In genomic region chr4:161183729-161184128, GRCh38 we compare ENCODE assay signal across 37 cellular contexts.
"Had no signal": no experiment of that assay in that cellular context is flagged by ENCODE, and none has a peak within 500 bp of the region (broad histone marks: within the 10 kb centered on the region; RNA-seq: fewer than 3 reads in every experiment).

No MANE protein-coding gene starts in this region.

- H3K27ac Mint-ChIP-seq: activated B cell treated with CpG ODN at 0.5 μM for 24 hours; activated CD4-positive, alpha-beta memory T cell treated with anti-CD3 and anti-CD28 coated beads for 36 hours; activated CD4-positive, alpha-beta T cell treated with anti-CD3 and anti-CD28 coated beads, Interleukin-2, amount 10 ng/mL, durations not matched to agents 24 days and 14 days; activated CD8-positive, alpha-beta T cell treated with anti-CD3 and anti-CD28 coated beads for 36 hours; activated naive CD4-positive, alpha-beta T cell treated with anti-CD3 and anti-CD28 coated beads for 36 hours; activated naive CD4-positive, alpha-beta T cell treated with anti-CD3 and anti-CD28 coated beads, Interleukin-2, amount 50 U/mL, for 72 hours; activated naive CD8-positive, alpha-beta T cell treated with anti-CD3 and anti-CD28 coated beads for 36 hours; activated T-cell treated with anti-CD3 and anti-CD28 coated beads, Interleukin-2, amount 50 U/mL, for 72 hours; activated T-helper 1 cell treated with anti-CD3 and anti-CD28 coated beads, Interleukin-12 subunit alpha, Interleukin-12 subunit beta, Interleukin-2, Interleukin-4 antibody, amounts not matched to agents 30 ng/mL and 10 ng/mL and 1 ng/mL, durations not matched to agents 14 hours and 24 hours and 36 hours; activated T-helper 17 cell treated with anti-CD3 and anti-CD28 coated beads, Interleukin-2, amount 50 U/mL, for 72 hours; T-helper 1 cell treated with Interleukin-12 subunit alpha and Interleukin-12 subunit beta and Interleukin-4 antibody, amounts not matched to agents 30 μg/mL and 1 μg/mL, for 36 hours; T-helper 2 cell treated with Interferon-gamma antibody and Interleukin-4, amounts not matched to agents 5 μg/mL and 100 μg/mL, for 36 hours had no signal

- H3K27me3 ChIP-seq: adrenal gland, body of pancreas, brain microvascular endothelial cell, breast epithelium had no signal

- H3K9me3 ChIP-seq: adrenal gland, body of pancreas, breast epithelium had no signal

- ATAC-seq: activated CD8-positive, alpha-beta T cell treated with anti-CD3 and anti-CD28 coated beads for 36 hours; activated naive CD4-positive, alpha-beta T cell treated with anti-CD3 and anti-CD28 coated beads, Interleukin-2, amount 50 U/mL, for 72 hours; activated T-cell treated with anti-CD3 and anti-CD28 coated beads, Interleukin-2, amount 50 U/mL, for 4 hours; activated T-cell treated with anti-CD3 and anti-CD28 coated beads, Interleukin-2, amount 50 U/mL, for 72 hours; activated T-helper 17 cell treated with anti-CD3 and anti-CD28 coated beads, Interleukin-2, amount 50 U/mL, for 72 hours had no signal

- H3K4me3 ChIP-seq: adrenal gland, body of pancreas, breast epithelium had no signal

- DNase-seq: activated B cell treated with CpG ODN at 0.5 μM for 24 hours; activated CD4-positive, alpha-beta memory T cell treated with anti-CD3 and anti-CD28 coated beads for 36 hours; activated CD4-positive, alpha-beta T cell treated with anti-CD3 and anti-CD28 coated beads for 4 hours; activated CD4-positive, alpha-beta T cell treated with anti-CD3 and anti-CD28 coated beads, Interleukin-2, amount 10 ng/mL, durations not matched to agents 24 days and 14 days; activated CD4-positive, alpha-beta T cell treated with anti-CD3 and anti-CD28 coated beads, Interleukin-2, amount 50 U/mL, for 1 hour; activated CD4-positive, alpha-beta T cell treated with anti-CD3 and anti-CD28 coated beads, Interleukin-2, amount 50 U/mL, for 4 hours; activated CD4-positive, CD25-positive, alpha-beta regulatory T cell treated with anti-CD3 and anti-CD28 coated beads, Interleukin-2, amount 50 U/mL, for 72 hours; activated CD8-positive, alpha-beta memory T cell treated with anti-CD3 and anti-CD28 coated beads, Interleukin-2, amount 50 U/mL, for 4 hours; activated CD8-positive, alpha-beta T cell treated with anti-CD3 and anti-CD28 coated beads for 36 hours; activated effector memory CD4-positive, alpha-beta T cell treated with anti-CD3 and anti-CD28 coated beads, Interleukin-2, amount 50 U/mL, for 16 hours; activated gamma-delta T cell treated with Interleukin-2 at 50 U/mL for 16 hours; activated naive CD4-positive, alpha-beta T cell; activated naive CD4-positive, alpha-beta T cell treated with anti-CD3 and anti-CD28 coated beads for 36 hours; activated naive CD4-positive, alpha-beta T cell treated with anti-CD3 and anti-CD28 coated beads, Interleukin-2, amount 50 U/mL, for 16 hours; activated naive CD8-positive, alpha-beta T cell treated with anti-CD3 and anti-CD28 coated beads for 36 hours; activated T-cell treated with anti-CD3 and anti-CD28 coated beads for 4 hours; activated T-cell treated with anti-CD3 and anti-CD28 coated beads, Interleukin-2, amount 50 U/mL, for 1 hour; activated T-cell treated with anti-CD3 and anti-CD28 coated beads, Interleukin-2, amount 50 U/mL, for 4 hours; activated T-cell treated with anti-CD3 and anti-CD28 coated beads, Interleukin-2, amount 50 U/mL, for 72 hours; adrenal gland; amniotic stem cell; aorta; body of pancreas; brain microvascular endothelial cell; central memory CD4-positive, alpha-beta T cell; T-helper 1 cell; T-helper 2 cell; T-helper 9 cell had no signal

- H3K4me3 Mint-ChIP-seq: activated B cell treated with CpG ODN at 0.5 μM for 24 hours; activated CD4-positive, alpha-beta memory T cell treated with anti-CD3 and anti-CD28 coated beads for 36 hours; activated CD4-positive, alpha-beta T cell treated with anti-CD3 and anti-CD28 coated beads, Interleukin-2, amount 10 ng/mL, durations not matched to agents 24 days and 14 days; activated CD8-positive, alpha-beta T cell treated with anti-CD3 and anti-CD28 coated beads for 36 hours; activated naive CD4-positive, alpha-beta T cell treated with anti-CD3 and anti-CD28 coated beads for 36 hours; activated naive CD8-positive, alpha-beta T cell treated with anti-CD3 and anti-CD28 coated beads for 36 hours; activated T-cell treated with anti-CD3 and anti-CD28 coated beads, Interleukin-2, amount 50 U/mL, for 4 hours; activated T-cell treated with anti-CD3 and anti-CD28 coated beads, Interleukin-2, amount 50 U/mL, for 72 hours; activated T-helper 1 cell treated with anti-CD3 and anti-CD28 coated beads, Interleukin-12 subunit alpha, Interleukin-12 subunit beta, Interleukin-2, Interleukin-4 antibody, amounts not matched to agents 30 ng/mL and 10 ng/mL and 1 ng/mL, durations not matched to agents 14 hours and 24 hours and 36 hours; activated T-helper 17 cell treated with anti-CD3 and anti-CD28 coated beads, Interleukin-2, amount 50 U/mL, for 72 hours; T-helper 1 cell treated with Interleukin-12 subunit alpha and Interleukin-12 subunit beta and Interleukin-4 antibody, amounts not matched to agents 30 μg/mL and 1 μg/mL, for 36 hours; T-helper 2 cell treated with Interferon-gamma antibody and Interleukin-4, amounts not matched to agents 5 μg/mL and 100 μg/mL, for 36 hours had no signal

- FAIRE-seq: astrocyte, TTC549 had no signal

- H3K4me1 ChIP-seq: adrenal gland, breast epithelium had no signal

- H3K27me3 Mint-ChIP-seq: activated B cell treated with CpG ODN at 0.5 μM for 24 hours; activated CD4-positive, alpha-beta memory T cell treated with anti-CD3 and anti-CD28 coated beads for 36 hours; activated CD4-positive, alpha-beta T cell treated with anti-CD3 and anti-CD28 coated beads, Interleukin-2, amount 10 ng/mL, durations not matched to agents 24 days and 14 days; activated CD8-positive, alpha-beta T cell treated with anti-CD3 and anti-CD28 coated beads for 36 hours; activated naive CD8-positive, alpha-beta T cell treated with anti-CD3 and anti-CD28 coated beads for 36 hours; activated T-helper 17 cell treated with anti-CD3 and anti-CD28 coated beads, Interleukin-2, amount 50 U/mL, for 72 hours had no signal

- H3K4me1 Mint-ChIP-seq: activated B cell treated with CpG ODN at 0.5 μM for 24 hours; activated CD4-positive, alpha-beta T cell treated with anti-CD3 and anti-CD28 coated beads, Interleukin-2, amount 10 ng/mL, durations not matched to agents 24 days and 14 days; activated naive CD8-positive, alpha-beta T cell treated with anti-CD3 and anti-CD28 coated beads for 36 hours; activated T-helper 17 cell treated with anti-CD3 and anti-CD28 coated beads, Interleukin-2, amount 50 U/mL, for 72 hours had no signal

- H3K36me3 ChIP-seq: adrenal gland, brain microvascular endothelial cell, breast epithelium had no signal

- H3K9me3 Mint-ChIP-seq: activated CD4-positive, alpha-beta T cell treated with anti-CD3 and anti-CD28 coated beads, Interleukin-2, amount 10 ng/mL, durations not matched to agents 24 days and 14 days; activated T-helper 1 cell treated with anti-CD3 and anti-CD28 coated beads, Interleukin-12 subunit alpha, Interleukin-12 subunit beta, Interleukin-2, Interleukin-4 antibody, amounts not matched to agents 30 ng/mL and 10 ng/mL and 1 ng/mL, durations not matched to agents 14 hours and 24 hours and 36 hours; T-helper 1 cell treated with Interleukin-12 subunit alpha and Interleukin-12 subunit beta and Interleukin-4 antibody, amounts not matched to agents 30 μg/mL and 1 μg/mL, for 36 hours had no signal

- H3K36me3 Mint-ChIP-seq: activated CD4-positive, alpha-beta memory T cell treated with anti-CD3 and anti-CD28 coated beads for 36 hours; activated naive CD4-positive, alpha-beta T cell treated with anti-CD3 and anti-CD28 coated beads, Interleukin-2, amount 50 U/mL, for 72 hours; activated naive CD8-positive, alpha-beta T cell treated with anti-CD3 and anti-CD28 coated beads for 36 hours had no signal

- H3K27ac ChIP-seq: adrenal gland, body of pancreas, brain microvascular endothelial cell, breast epithelium, VCaP had no signal
